8 cellular contexts compared by ENCODE assay signal in genomic region chr2:174341995-174342571, GRCh38. TPM values are rescaled to one million over a fixed set of nuclear protein-coding genes. Genes with fewer than 3 reads are reported as not detected.
DNase-seq lines count a peak whose midpoint lies in the region; ATAC-seq, FAIRE-seq and TF ChIP-seq lines count a peak whose summit lies in the region.

No MANE protein-coding gene starts in this region.

- H3K9me3 Mint-ChIP-seq in activated naive CD4-positive, alpha-beta T cell treated with anti-CD3 and anti-CD28 coated beads, Interleukin-2, amount 50 U/mL, for 72 hours = no peaks in the 10 kb centered on the region

- BruUV-seq in A673 (replicated peaks; lab: Mats Ljungman, UMichigan) (no TSS peak), HepG2 (replicated peaks; lab: Mats Ljungman, UMichigan) (no TSS peak)

- in situ Hi-C loops in HepG2 (cut with HindIII; ENCODE audit: extremely low pct_ligation_motif_present, low pct_unique_long_range_greater_than_20kb) = loop anchor here (5.0 to 10.0 kb wide), 4 partner anchors 185 to 940 kb away; no protein-coding TSS in a partner anchor

- no peak for TF ChIP-seq CTCF in A673 (conservative IDR thresholded peaks at IDR 0.05; ENCODE audit: low read depth, low read length)
- TF ChIP-seq CTCF in HepG2 (CRISPR knock-in tag; IDR thresholded peaks at IDR 0.05) = no peak

- TF ChIP-seq EP300 in HepG2 (IDR thresholded peaks at IDR 0.05; ENCODE audit: low read depth in 2 of 2, low read length in 2 of 2) (no peak), HepG2 (CRISPR knock-in tag; IDR thresholded peaks at IDR 0.05; ENCODE audit: borderline replicate concordance) (no peak)

- 19% methylated on average over 20 of the region's 47 CpGs for WGBS in HepG2 (ENCODE audit: low lambda C conversion rate)

- H3K36me3 ChIP-seq in A673 (ENCODE audit: insufficient read depth, low read length, poor library complexity, severe bottlenecking) = no peaks in the 10 kb centered on the region
- no peaks in the 10 kb centered on the region for H3K36me3 ChIP-seq in H7 (replicated peaks; ENCODE audit: control insufficient read depth, insufficient read depth, low read length)
- H3K36me3 ChIP-seq in HepG2 (replicated peaks in 1 of 2; ENCODE audit: control insufficient read depth in 1 of 2, insufficient read depth in 2 of 2, low read length in 2 of 2) = no peaks in the 10 kb centered on the region

- H3K4me3 ChIP-seq in A673 (ENCODE audit: low read depth, low read length, poor library complexity, severe bottlenecking) (peak overlapping the region; percentile 41), H7 (ENCODE audit: insufficient read depth, low read depth, low read length) (peak overlapping the region; percentile 19; the same call in 1 of the 2 replicates), HepG2 (replicated peaks in 1 of 3; ENCODE audit: insufficient read depth in 1 of 3, low read depth in 2 of 3, low read length in 3 of 3) (peak overlapping the region; percentile 9 to 69 (median 48))

- peak overlapping the region; percentile 77 for H3K4me2 ChIP-seq in HepG2 (ENCODE audit: low read depth, low read length)

- H3K4me1 ChIP-seq in A673 (ENCODE audit: insufficient read depth, low read length, poor library complexity, severe bottlenecking) = peaks cover 22% of the 10 kb centered on the region
- H3K4me1 ChIP-seq in HepG2 (ENCODE audit: insufficient read depth, low read length) = peaks cover 55% of the 10 kb centered on the region

- H3K36me3 Mint-ChIP-seq in activated naive CD4-positive, alpha-beta T cell treated with anti-CD3 and anti-CD28 coated beads, Interleukin-2, amount 50 U/mL, for 72 hours = peaks cover 0 to 6% of the 10 kb centered on the region in 2 donors

- no peak overlapping the region for H3K9ac ChIP-seq in HepG2 (ENCODE audit: insufficient read depth, low read depth, low read length)

- H4K20me1 ChIP-seq in HepG2 (ENCODE audit: insufficient read depth, low read length) = peaks cover 3% of the 10 kb centered on the region; the same call in 1 of the 2 replicates

- intact Hi-C loops in A673 (cut with micrococcal nuclease; ENCODE audit: unreplicated experiment) = loop anchor here (2.0 to 10.0 kb wide), 11 partner anchors 183 to 1527 kb away; no protein-coding TSS in a partner anchor
- intact Hi-C loops in HepG2 (cut with micrococcal nuclease; ENCODE audit: unreplicated experiment) = loop anchor here (1.0 to 5.0 kb wide), 6 partner anchors 184 to 940 kb away; partner anchors contain the start of gene SP3

- FAIRE-seq in HepG2 (lab: Jason Lieb, UNC) = no peak

- POLR2A ChIA-PET in A673 (lab: Charles Lee; ENCODE audit: low non-redundant PET) = no interaction called here
- POLR2A ChIA-PET in HepG2 (lab: Yijun Ruan, JAX) = no interaction called here

- H3K27ac ChIP-seq in A673 (ENCODE audit: low read depth, low read length, poor library complexity, severe bottlenecking) (no peak overlapping the region), HepG2 (ENCODE audit: extremely low read length, insufficient read depth, low read length) (no peak overlapping the region)

- DNase-seq in A673 (ENCODE audit: low spot score) (no peak), H7 (peak; percentile 68), HepG2 (ENCODE audit: low spot score) (no peak), NCI-H1694 (lab: John Stamatoyannopoulos, UW) (no peak), HUDEP-2 (lab: John Stamatoyannopoulos, UW; ENCODE audit: unreplicated experiment in 76 of 76) (no peak)
- DNase-seq in activated naive CD4-positive, alpha-beta T cell treated with anti-CD3 and anti-CD28 coated beads, Interleukin-2, amount 50 U/mL, for 72 hours (ENCODE audit: low spot score in 2 of 2) = no peak

- H3K9me3 ChIP-seq in A673 (ENCODE audit: low read depth, low read length, poor library complexity, severe bottlenecking) = no peaks in the 10 kb centered on the region
- no peaks in the 10 kb centered on the region for H3K9me3 ChIP-seq in HepG2 (ENCODE audit: low read length)

- CTCF ChIA-PET in A673 (lab: Charles Lee) (interaction anchor here (1.0 to 1.5 kb wide), 3 partner anchors 184 to 942 kb away, joined by 6 to 8 read pairs (median 7); no protein-coding TSS in a partner anchor), HepG2 (lab: Yijun Ruan, JAX; ENCODE audit: low intra/inter-chr PET ratio, low total read pairs) (interaction anchor here (1.2 to 3.6 kb wide), 5 partner anchors 161 to 458 kb away, joined by 4 to 48 read pairs (median 12); no protein-coding TSS in a partner anchor)

- H3K79me2 ChIP-seq in HepG2 (ENCODE audit: insufficient read depth, low read length) = no peaks in the 10 kb centered on the region

- peak overlapping the region in 1 of 2 donors; percentile 44 for H3K27ac Mint-ChIP-seq in activated naive CD4-positive, alpha-beta T cell treated with anti-CD3 and anti-CD28 coated beads, Interleukin-2, amount 50 U/mL, for 72 hours

- peaks cover 61% of the 10 kb centered on the region for H3K27me3 ChIP-seq in A673 (replicated peaks; ENCODE audit: insufficient read depth, low read depth, low read length, poor library complexity)
- H3K27me3 ChIP-seq in H7 (ENCODE audit: control insufficient read depth, insufficient read depth, low read length) = peaks cover 78% of the 10 kb centered on the region
- peaks cover 21 to 74% of the 10 kb centered on the region in 2 experiments; a peak in 4 of 5 replicates for H3K27me3 ChIP-seq in HepG2 (ENCODE audit: control insufficient read depth in 1 of 2, insufficient read depth in 2 of 2, low read length in 2 of 2)

- no peak for TF ChIP-seq POLR2A in HepG2 (IDR thresholded peaks at IDR 0.05; ENCODE audit: insufficient read depth in 1 of 2, low read depth in 2 of 2, low read length in 2 of 2)

- peak; percentile 14 to 22 for ATAC-seq in activated naive CD4-positive, alpha-beta T cell treated with anti-CD3 and anti-CD28 coated beads, Interleukin-2, amount 50 U/mL, for 72 hours
- ATAC-seq in HepG2 = peak; percentile 19
- ATAC-seq in HG03196 (IDR thresholded peaks at IDR 0.05; ENCODE audit: unreplicated experiment) = no peak
- no peak for ATAC-seq in GM21825 (IDR thresholded peaks at IDR 0.05; ENCODE audit: unreplicated experiment)

- no peak overlapping the region for H2AFZ ChIP-seq in HepG2 (ENCODE audit: low read length)

- no peak for TF ChIP-seq RAD21 in HepG2 (CRISPR knock-in tag; IDR thresholded peaks at IDR 0.05)

RNA-seq across cellular contexts. Expression of gene SP9, which starts 7.3 kb away (rescaled TPM):
- total RNA-seq in A673 (2021) (0.11 and 0.15 TPM in 2 replicates), HepG2 (2016; rRNA removed; fragmentation: Illumina TruSeq; extraction: Trizol) (not detected in 2 replicates)
- 0.10 and 0.15 TPM in 2 replicates for total RNA-seq in H7 (2014; rRNA removed; shearing (Covaris generic))
- not detected for total RNA-seq in activated naive CD4-positive, alpha-beta T cell treated with anti-CD3 and anti-CD28 coated beads, Interleukin-2, amount 50 U/mL, for 72 hours
- total RNA-seq in HepG2 (2016; cell fraction: cytosol; rRNA removed; fragmentation: Illumina TruSeq; extraction: Trizol; ENCODE audit: low read depth) = not detected in 2 replicates
- total RNA-seq in HepG2 (2016; cell fraction: insoluble cytoplasmic fraction; rRNA removed; fragmentation: Illumina TruSeq; extraction: Trizol) = not detected in 2 replicates
- not detected in 2 replicates for total RNA-seq in HepG2 (2016; cell fraction: membrane; rRNA removed; fragmentation: Illumina TruSeq; extraction: Trizol)
- not detected in 2 replicates for total RNA-seq in HepG2 (2016; cell fraction: nucleus; rRNA removed; fragmentation: Illumina TruSeq; extraction: Trizol)
- not detected in 2 replicates for polyA plus RNA-seq in HepG2 (2011; rRNA removed)
- not detected in 2 replicates for polyA plus RNA-seq in HepG2 (2011; cell fraction: cytosol; rRNA removed)
- polyA plus RNA-seq in HepG2 (2011; cell fraction: nucleus; rRNA removed) = not detected in 2 replicates
- polyA plus RNA-seq in HepG2 (2012) = 0.07 TPM in 1 of 2 replicates, not detected in the other
- polyA plus RNA-seq in HepG2 (2016; cell fraction: cytosol; fragmentation: Illumina TruSeq; extraction: Trizol; ENCODE audit: low read depth) = not detected in 2 replicates
- not detected in 2 replicates for polyA plus RNA-seq in HepG2 (2016; cell fraction: insoluble cytoplasmic fraction; fragmentation: Illumina TruSeq; extraction: Trizol; ENCODE audit: low read depth)
- polyA plus RNA-seq in HepG2 (2016; cell fraction: membrane; fragmentation: Illumina TruSeq; extraction: Trizol; ENCODE audit: low read depth) = not detected in 2 replicates
- polyA plus RNA-seq in HepG2 (2016; cell fraction: nucleus; fragmentation: Illumina TruSeq; extraction: Trizol; ENCODE audit: insufficient read depth, low read depth) = not detected in 2 replicates
- not detected in 2 replicates for polyA minus RNA-seq in HepG2 (2011; rRNA and poly(A)+ RNA removed; ENCODE audit: low replicate concordance)
- not detected in 2 replicates for polyA minus RNA-seq in HepG2 (2011; cell fraction: cytosol; rRNA and poly(A)+ RNA removed)
- not detected in 2 replicates for polyA minus RNA-seq in HepG2 (2011; cell fraction: nucleus; rRNA and poly(A)+ RNA removed)

RNA-seq across cellular contexts. Expression of gene SCRN3, which starts 53.4 kb away (rescaled TPM):
- total RNA-seq in A673 (2021) = 27.4 and 28.6 TPM in 2 replicates
- 12.1 TPM in 2 replicates for total RNA-seq in H7 (2014; rRNA removed; shearing (Covaris generic))
- total RNA-seq in activated naive CD4-positive, alpha-beta T cell treated with anti-CD3 and anti-CD28 coated beads, Interleukin-2, amount 50 U/mL, for 72 hours = 10 to 100 TPM; 11.0 to 16.0 TPM
- 11.3 and 16.8 TPM in 2 replicates for total RNA-seq in HepG2 (2016; rRNA removed; fragmentation: Illumina TruSeq; extraction: Trizol)
- 2.9 and 3.7 TPM in 2 replicates for total RNA-seq in HepG2 (2016; cell fraction: cytosol; rRNA removed; fragmentation: Illumina TruSeq; extraction: Trizol; ENCODE audit: low read depth)
- total RNA-seq in HepG2 (2016; cell fraction: insoluble cytoplasmic fraction; rRNA removed; fragmentation: Illumina TruSeq; extraction: Trizol) = 11.1 and 20.2 TPM in 2 replicates
- 8.6 and 8.8 TPM in 2 replicates for total RNA-seq in HepG2 (2016; cell fraction: membrane; rRNA removed; fragmentation: Illumina TruSeq; extraction: Trizol)
- 8.6 and 8.8 TPM in 2 replicates for total RNA-seq in HepG2 (2016; cell fraction: nucleus; rRNA removed; fragmentation: Illumina TruSeq; extraction: Trizol)
- 5.5 and 6.6 TPM in 2 replicates for polyA plus RNA-seq in HepG2 (2011; rRNA removed)
- 4.3 and 5.4 TPM in 2 replicates for polyA plus RNA-seq in HepG2 (2011; cell fraction: cytosol; rRNA removed)
- 3.7 and 5.9 TPM in 2 replicates for polyA plus RNA-seq in HepG2 (2011; cell fraction: nucleus; rRNA removed)
- polyA plus RNA-seq in HepG2 (2012) = 8.0 and 12.9 TPM in 2 replicates
- 2.4 and 3.1 TPM in 2 replicates for polyA plus RNA-seq in HepG2 (2016; cell fraction: cytosol; fragmentation: Illumina TruSeq; extraction: Trizol; ENCODE audit: low read depth)
- 14.3 and 17.8 TPM in 2 replicates for polyA plus RNA-seq in HepG2 (2016; cell fraction: insoluble cytoplasmic fraction; fragmentation: Illumina TruSeq; extraction: Trizol; ENCODE audit: low read depth)
- polyA plus RNA-seq in HepG2 (2016; cell fraction: membrane; fragmentation: Illumina TruSeq; extraction: Trizol; ENCODE audit: low read depth) = 4.2 and 5.8 TPM in 2 replicates
- polyA plus RNA-seq in HepG2 (2016; cell fraction: nucleus; fragmentation: Illumina TruSeq; extraction: Trizol; ENCODE audit: insufficient read depth, low read depth) = 9.7 and 10.3 TPM in 2 replicates
- 3.5 and 3.7 TPM in 2 replicates for polyA minus RNA-seq in HepG2 (2011; rRNA and poly(A)+ RNA removed; ENCODE audit: low replicate concordance)
- 4.6 and 6.5 TPM in 2 replicates for polyA minus RNA-seq in HepG2 (2011; cell fraction: cytosol; rRNA and poly(A)+ RNA removed)
- polyA minus RNA-seq in HepG2 (2011; cell fraction: nucleus; rRNA and poly(A)+ RNA removed) = 14.2 and 17.8 TPM in 2 replicates

Comparison
In these comparisons a context has a peak if more than half of its experiments do, and no peak if none do; other contexts are left out.
1. ATAC-seq: peak in activated naive CD4-positive, alpha-beta T cell treated with anti-CD3 and anti-CD28 coated beads, Interleukin-2, amount 50 U/mL, for 72 hours (2 of 2) and HepG2 (single experiment); none in HG03196 (single experiment) and GM21825 (single experiment).
2. Peak in every context shown above with its lines, with median percentiles within 50 percentile points of each other: H3K4me3 ChIP-seq.